In genomic region chr18:8469793-8470192, GRCh38 we compare ENCODE assay signal across 18 cellular contexts.
A peak's percentile ranks its signal among the peaks of the same experiment; 100 is the strongest.
DNase-seq lines count a peak whose midpoint lies in the region; ATAC-seq and TF ChIP-seq lines count a peak whose summit lies in the region.
"Had no signal": no experiment of that assay in that cellular context is flagged by ENCODE, and none has a peak within 500 bp of the region (broad histone marks: within the 10 kb centered on the region; RNA-seq: fewer than 3 reads in every experiment).

No MANE protein-coding gene starts in this region.

- no peak overlapping the region for H3K4me3 ChIP-seq in AG09309 (ENCODE audit: control insufficient read depth, low read depth, low read length)
- no peak overlapping the region for H3K4me3 ChIP-seq in epithelial cell of esophagus (ENCODE audit: low read length)
- no peak overlapping the region for H3K4me3 ChIP-seq in left lung
- H3K4me3 ChIP-seq: body of pancreas, GM12878, SJSA1, testis had no signal

- H3K27ac ChIP-seq in left lung: no peak overlapping the region
- H3K27ac ChIP-seq: body of pancreas, SJSA1, testis had no signal

- H3K9me3 ChIP-seq in left lung: no peaks in the 10 kb centered on the region
- H3K9me3 ChIP-seq: BE2C, body of pancreas, SJSA1, testis had no signal

- DNase-seq in AG09309 (ENCODE audit: low read depth): peak; percentile 18
- peak; percentile 63 for DNase-seq in M059J (ENCODE audit: low read depth)
- peak; percentile 59 for DNase-seq in epithelial cell of esophagus (ENCODE audit: low read depth)
- DNase-seq in left lung: no peak
- no peak for DNase-seq in DMS 273 treated with DMSO at 0.1 percent for 48 hours (lab: John Stamatoyannopoulos, UW)
- no peak for DNase-seq in mucosa of gallbladder (ENCODE audit: low spot score)
- no peak for DNase-seq in D341Med (ENCODE audit: low spot score)
- DNase-seq: activated effector memory CD4-positive, alpha-beta T cell treated with anti-CD3 and anti-CD28 coated beads, Interleukin-2, amount 50 U/mL, for 16 hours; BE2C; body of pancreas; DMS153; mesenchymal stem cell; NCI-H1092; occipital lobe; testis had no signal

- no peaks in the 10 kb centered on the region for H3K27me3 ChIP-seq in left lung
- H3K27me3 ChIP-seq: BE2C, body of pancreas, testis had no signal

- peak; percentile 34 for ATAC-seq in left lung
- no peak for ATAC-seq in GM21526 (IDR thresholded peaks at IDR 0.05; ENCODE audit: low FRiP score, unreplicated experiment)
- ATAC-seq: body of pancreas, GM12878 had no signal

- TF ChIP-seq CTCF in AG09309 (IDR thresholded peaks at IDR 0.05; ENCODE audit: control insufficient read depth, insufficient read depth, low read depth, low read length, missing control alignments): no peak
- TF ChIP-seq CTCF in epithelial cell of esophagus (IDR thresholded peaks at IDR 0.05; ENCODE audit: insufficient read depth, low read depth, low read length, missing control alignments): no peak
- TF ChIP-seq CTCF in left lung (IDR thresholded peaks at IDR 0.05): no peak

- H3K4me1 ChIP-seq in left lung: peaks cover 4 to 10% of the 10 kb centered on the region in 2 donors
- H3K4me1 ChIP-seq: BE2C, body of pancreas, SJSA1, testis had no signal

- intact Hi-C loops in left lung (cut with DNase I): no loop called here

- H3K36me3 ChIP-seq in left lung: no peaks in the 10 kb centered on the region
- H3K36me3 ChIP-seq: BE2C, SJSA1 had no signal

Comparison
In these comparisons a context has a peak if more than half of its experiments do, and no peak if none do; other contexts are left out.
1. DNase-seq: peak in AG09309 (single experiment), M059J (single experiment) and epithelial cell of esophagus (single experiment); none in left lung (0 of 2), DMS 273 treated with DMSO at 0.1 percent for 48 hours (single experiment), mucosa of gallbladder (single experiment) and D341Med (single experiment).